16 cellular contexts compared by ENCODE assay signal in the genomic region with DNA sequence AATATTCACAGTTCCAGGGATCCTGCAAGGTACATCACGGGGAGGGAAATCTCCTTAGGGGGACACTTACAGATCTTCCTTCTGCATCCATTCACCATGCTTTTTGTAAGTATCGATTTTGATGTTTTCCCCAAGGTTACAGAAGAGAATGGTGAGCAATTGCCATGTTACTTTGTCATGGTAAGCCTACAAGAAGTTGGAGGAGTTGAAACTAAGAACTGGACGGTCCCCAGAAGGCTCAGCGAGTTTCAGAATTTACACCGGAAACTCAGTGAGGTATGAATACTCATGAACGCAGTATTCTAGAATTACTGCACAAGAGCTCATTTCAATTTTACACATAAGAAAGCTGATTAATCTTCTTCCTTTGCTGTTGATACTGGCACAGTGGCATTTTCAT. TPM values are rescaled to one million over a fixed set of nuclear protein-coding genes. Genes with fewer than 3 reads are reported as not detected.
A peak's percentile ranks its signal among the peaks of the same experiment; 100 is the strongest.
DNase-seq lines count a peak whose midpoint lies in the region; ATAC-seq and TF ChIP-seq lines count a peak whose summit lies in the region.
"Had no signal": no experiment of that assay in that cellular context is flagged by ENCODE, and none has a peak within 500 bp of the region (broad histone marks: within the 10 kb centered on the region; RNA-seq: fewer than 3 reads in every experiment).

No MANE protein-coding gene starts in this region.

- DNase-seq in CD8-positive, alpha-beta memory T cell: no peak
- DNase-seq in DMS114 treated with DMSO at 0.1 percent for 48 hours (lab: John Stamatoyannopoulos, UW; ENCODE audit: unreplicated experiment) (no peak), NCI-H1436 (lab: John Stamatoyannopoulos, UW) (no peak), osteoblast (ENCODE audit: insufficient read length, low spot score, missing footprints) (no peak), islet precursor cell (no peak)
- DNase-seq: activated CD4-positive, alpha-beta T cell treated with anti-CD3 and anti-CD28 coated beads for 1 hour; effector CD4-positive, alpha-beta T cell; heart left ventricle; lower lobe of right lung; NCI-H510A treated with DMSO at 0.1 percent for 48 hours; SJCRH30 had no signal

- no peaks in the 10 kb centered on the region for H4K20me1 ChIP-seq in osteoblast (ENCODE audit: insufficient read depth, low read length)

- H3K4me1 ChIP-seq in CD8-positive, alpha-beta memory T cell (ENCODE audit: insufficient read depth, low read length): peaks cover 10% of the 10 kb centered on the region
- peaks cover 19% of the 10 kb centered on the region for H3K4me1 ChIP-seq in osteoblast (ENCODE audit: insufficient read depth, low read length)
- H3K4me1 ChIP-seq: lower lobe of right lung, SJCRH30 had no signal

- CTCF ChIA-PET in CD8-positive, alpha-beta memory T cell (lab: Charles Lee): no interaction called here

- H3K27me3 Mint-ChIP-seq in CD8-positive, alpha-beta memory T cell: no peaks in the 10 kb centered on the region
- H3K27me3 Mint-ChIP-seq: progenitor cell of endocrine pancreas had no signal

- peak overlapping the region in 2 of 8 donors; percentile 30 to 43 for H3K27ac Mint-ChIP-seq in CD8-positive, alpha-beta memory T cell
- H3K27ac Mint-ChIP-seq: progenitor cell of endocrine pancreas had no signal

- no peaks in the 10 kb centered on the region for H3K79me2 ChIP-seq in osteoblast (ENCODE audit: insufficient read depth, low read length)

- peaks cover 29 to 50% (median 38%) of the 10 kb centered on the region in 3 donors for H3K4me1 Mint-ChIP-seq in CD8-positive, alpha-beta memory T cell

- H2AFZ ChIP-seq in osteoblast (ENCODE audit: low read length): no peak overlapping the region

- peak overlapping the region in 5 of 7 donors; percentile 32 to 61 (median 49) for H3K4me3 Mint-ChIP-seq in CD8-positive, alpha-beta memory T cell

- H3K36me3 ChIP-seq in CD8-positive, alpha-beta memory T cell (ENCODE audit: insufficient read depth, low read length): no peaks in the 10 kb centered on the region
- peaks cover 36% of the 10 kb centered on the region for H3K36me3 ChIP-seq in osteoblast (ENCODE audit: insufficient read depth, low read length)

- no peak overlapping the region for H3K4me3 ChIP-seq in CD8-positive, alpha-beta memory T cell (ENCODE audit: low read length)
- no peak overlapping the region for H3K4me3 ChIP-seq in osteoblast (ENCODE audit: insufficient read depth, low read length)
- H3K4me3 ChIP-seq: heart left ventricle, lower lobe of right lung, SJCRH30 had no signal

- TF ChIP-seq CTCF in osteoblast (IDR thresholded peaks at IDR 0.05; ENCODE audit: extremely low read depth, low read depth, low read length): no peak

- H3K9me3 Mint-ChIP-seq in CD8-positive, alpha-beta memory T cell: no peaks in the 10 kb centered on the region

- ATAC-seq in GM18909 (IDR thresholded peaks at IDR 0.05; ENCODE audit: poor library complexity, unreplicated experiment) (peak; percentile 80), HG02588 (IDR thresholded peaks at IDR 0.05; ENCODE audit: unreplicated experiment) (peak; percentile 52), HG03460 (IDR thresholded peaks at IDR 0.05; ENCODE audit: unreplicated experiment) (peak; percentile 48)
- ATAC-seq: heart left ventricle, lower lobe of right lung had no signal

- no peak overlapping the region for H3K4me2 ChIP-seq in osteoblast (ENCODE audit: insufficient read depth, low read length)

- H3K27me3 ChIP-seq in CD8-positive, alpha-beta memory T cell (ENCODE audit: insufficient read depth, low read length, poor library complexity, severe bottlenecking): no peaks in the 10 kb centered on the region
- H3K27me3 ChIP-seq in osteoblast (ENCODE audit: insufficient read depth, low read length): no peaks in the 10 kb centered on the region
- H3K27me3 ChIP-seq: heart left ventricle, SJCRH30 had no signal

- no peak overlapping the region for H3K27ac ChIP-seq in CD8-positive, alpha-beta memory T cell (ENCODE audit: low read depth, low read length)
- no peak overlapping the region for H3K27ac ChIP-seq in osteoblast (ENCODE audit: low read depth, low read length)
- H3K27ac ChIP-seq: heart left ventricle, lower lobe of right lung, SJCRH30 had no signal

- peaks cover 17 to 48% (median 26%) of the 10 kb centered on the region in 3 donors for H3K36me3 Mint-ChIP-seq in CD8-positive, alpha-beta memory T cell

- no peaks in the 10 kb centered on the region for H3K9me3 ChIP-seq in CD8-positive, alpha-beta memory T cell (ENCODE audit: low read length)
- H3K9me3 ChIP-seq in osteoblast (ENCODE audit: low read depth, low read length): no peaks in the 10 kb centered on the region
- H3K9me3 ChIP-seq: lower lobe of right lung, SJCRH30 had no signal

- POLR2A ChIA-PET in CD8-positive, alpha-beta memory T cell (lab: Charles Lee): no interaction called here

RNA-seq across cellular contexts. Expression of gene LRP2BP, which starts 53.9 kb away (rescaled TPM):
- under 1 TPM; 0.35 to 0.42 TPM for total RNA-seq in CD8-positive, alpha-beta memory T cell
- 0.59 TPM for polyA plus RNA-seq in CD8-positive, alpha-beta memory T cell
- 1.4 and 1.5 TPM in 2 replicates for total RNA-seq in osteoblast
- total RNA-seq: G401 had no signal

RNA-seq across cellular contexts. Expression of gene ANKRD37, which starts 54.8 kb away (rescaled TPM):
- total RNA-seq in CD8-positive, alpha-beta memory T cell: 10 to 100 TPM; 14.5 to 16.1 TPM
- 16.1 TPM for polyA plus RNA-seq in CD8-positive, alpha-beta memory T cell
- total RNA-seq in osteoblast: 15.6 and 22.8 TPM in 2 replicates
